1 cellular context compared by ENCODE assay signal in genomic region chr16:83900611-83901010, GRCh38.
TF ChIP-seq lines count a peak whose summit lies in the region.

No MANE protein-coding gene starts in this region.

TF ChIP-seq in HepG2, 621 proteins besides CTCF, POLR2A, EP300 and RAD21:
- TF ChIP-seq AKNA (CRISPR knock-in tag; IDR thresholded peaks at IDR 0.05; ENCODE audit: borderline replicate concordance) = no peak
- no peak for TF ChIP-seq PHF5A (CRISPR knock-in tag; IDR thresholded peaks at IDR 0.05; ENCODE audit: low read depth, unreplicated experiment)
- no peak for TF ChIP-seq KAT8 (CRISPR knock-in tag; IDR thresholded peaks at IDR 0.05)
- no peak for TF ChIP-seq THAP8 (CRISPR knock-in tag; IDR thresholded peaks at IDR 0.05; ENCODE audit: borderline replicate concordance)
- no peak for TF ChIP-seq HNRNPL (IDR thresholded peaks at IDR 0.05; ENCODE audit: low read depth, low read length)
- no peak for TF ChIP-seq CBX2 (IDR thresholded peaks at IDR 0.05; ENCODE audit: low read depth, low read length)
- TF ChIP-seq CBX2 (CRISPR knock-in tag; IDR thresholded peaks at IDR 0.05; ENCODE audit: low read depth) = no peak
